ENCODE assay signal across 17 cellular contexts in genomic region chr18:59725177-59725576, GRCh38. TPM values are rescaled to one million over a fixed set of nuclear protein-coding genes. Genes with fewer than 3 reads are reported as not detected.
A peak's percentile ranks its signal among the peaks of the same experiment; 100 is the strongest.
DNase-seq lines count a peak whose midpoint lies in the region; ATAC-seq lines count a peak whose summit lies in the region.
"Had no signal": no experiment of that assay in that cellular context is flagged by ENCODE, and none has a peak within 500 bp of the region (broad histone marks: within the 10 kb centered on the region; RNA-seq: fewer than 3 reads in every experiment).

No MANE protein-coding gene starts in this region.

- H3K4me1 Mint-ChIP-seq in activated naive CD8-positive, alpha-beta T cell treated with anti-CD3 and anti-CD28 coated beads, Interleukin-2, amount 50 U/mL, for 24 hours = no peaks in the 10 kb centered on the region

- peak overlapping the region; percentile 22 for H3K4me2 ChIP-seq in GM23248 (ENCODE audit: unreplicated experiment)
- H3K4me2 ChIP-seq: BLaER1 treated with 17β-estradiol and CSF1 and Interleukin-3, amounts not matched to agents 10 nM and 100 nM had no signal

- no peak for ATAC-seq in HG03025 (IDR thresholded peaks at IDR 0.05; ENCODE audit: low FRiP score, unreplicated experiment)
- ATAC-seq in activated naive CD8-positive, alpha-beta T cell treated with anti-CD3 and anti-CD28 coated beads, Interleukin-2, amount 50 U/mL, for 24 hours = no peak

- H3K79me2 ChIP-seq in GM23248 (ENCODE audit: insufficient read depth) = no peaks in the 10 kb centered on the region

- H2AFZ ChIP-seq in GM23248 = peak overlapping the region; percentile 27; the same call in 1 of the 2 replicates

- H3K4me3 Mint-ChIP-seq in activated naive CD8-positive, alpha-beta T cell treated with anti-CD3 and anti-CD28 coated beads, Interleukin-2, amount 50 U/mL, for 24 hours = no peak overlapping the region

- H3K9me3 Mint-ChIP-seq in activated naive CD8-positive, alpha-beta T cell treated with anti-CD3 and anti-CD28 coated beads, Interleukin-2, amount 50 U/mL, for 24 hours = no peaks in the 10 kb centered on the region

- H3K36me3 ChIP-seq in GM23248 (ENCODE audit: low read depth) (no peaks in the 10 kb centered on the region), adipocyte (ENCODE audit: control insufficient read depth, insufficient read depth, low read length, severe bottlenecking) (no peaks in the 10 kb centered on the region)
- H3K36me3 ChIP-seq: BLaER1 treated with 17β-estradiol and CSF1 and Interleukin-3, amounts not matched to agents 10 nM and 100 nM had no signal

- no peak overlapping the region for H3K9ac ChIP-seq in GM23248
- H3K9ac ChIP-seq in adipocyte (ENCODE audit: low read length) = peak overlapping the region; percentile 70
- H3K9ac ChIP-seq: BLaER1 treated with 17β-estradiol and CSF1 and Interleukin-3, amounts not matched to agents 10 nM and 100 nM had no signal

- peaks cover 18% of the 10 kb centered on the region for H3F3A ChIP-seq in GM23248 (ENCODE audit: insufficient read depth)

- H3K4me1 ChIP-seq in GM23248 (ENCODE audit: insufficient read depth) (peaks cover 28% of the 10 kb centered on the region), adipocyte (ENCODE audit: control insufficient read depth, insufficient read depth, low read length) (peaks cover 32% of the 10 kb centered on the region)
- H3K4me1 ChIP-seq: BLaER1 treated with 17β-estradiol and CSF1 and Interleukin-3, amounts not matched to agents 10 nM and 100 nM had no signal

- H3K4me3 ChIP-seq in GM23248 (no peak overlapping the region), adipocyte (ENCODE audit: low read length) (no peak overlapping the region)
- H3K4me3 ChIP-seq: BLaER1 treated with 17β-estradiol and CSF1 and Interleukin-3, amounts not matched to agents 10 nM and 100 nM had no signal

- DNase-seq in GM23248 (peak; percentile 47), adipocyte (ENCODE audit: low read depth) (peak; percentile 57), fibroblast of peridontal ligament (ENCODE audit: extremely low read depth) (peak; percentile 78), DMS53 treated with DMSO at 0.1 percent for 48 hours (lab: John Stamatoyannopoulos, UW; ENCODE audit: unreplicated experiment) (no peak), DMS114 treated with DMSO at 0.1 percent for 48 hours (lab: John Stamatoyannopoulos, UW; ENCODE audit: unreplicated experiment) (no peak)
- DNase-seq in activated naive CD8-positive, alpha-beta T cell treated with anti-CD3 and anti-CD28 coated beads, Interleukin-2, amount 50 U/mL, for 24 hours = no peak
- DNase-seq: DMS153, KG1, NCI-H1048, NCI-H146, NCI-H2081 treated with DMSO at 0.1 percent for 48 hours, NCI-H524 treated with DMSO at 0.1 percent for 48 hours, RPMI8226 had no signal

- WGBS in GM23248 (ENCODE audit: low coverage in 1 of 2, low lambda C conversion rate in 2 of 2, missing lambda C conversion rate in 2 of 2), 2 experiments = 52 to 53% methylated on average over 1 of the region's 1 CpG

- H3K27me3 Mint-ChIP-seq in activated naive CD8-positive, alpha-beta T cell treated with anti-CD3 and anti-CD28 coated beads, Interleukin-2, amount 50 U/mL, for 24 hours = peaks cover 6% of the 10 kb centered on the region

- no peaks in the 10 kb centered on the region for H3K9me2 ChIP-seq in GM23248 (ENCODE audit: insufficient read depth)

- H3K27ac ChIP-seq in GM23248 = peak overlapping the region; percentile 9; the same call in 1 of the 2 replicates
- H3K27ac ChIP-seq: BLaER1 treated with 17β-estradiol and CSF1 and Interleukin-3, amounts not matched to agents 10 nM and 100 nM; HL-60 had no signal

- no peaks in the 10 kb centered on the region for H3K27me3 ChIP-seq in GM23248 (replicated peaks; ENCODE audit: insufficient read depth)
- H3K27me3 ChIP-seq in adipocyte (replicated peaks; ENCODE audit: control insufficient read depth, insufficient read depth, low read length) = no peaks in the 10 kb centered on the region
- H3K27me3 ChIP-seq: BLaER1 treated with 17β-estradiol and CSF1 and Interleukin-3, amounts not matched to agents 10 nM and 100 nM had no signal

- in situ Hi-C loops in GM23248 (cut with MboI) = no loop called here

- no peaks in the 10 kb centered on the region for H3K36me3 Mint-ChIP-seq in activated naive CD8-positive, alpha-beta T cell treated with anti-CD3 and anti-CD28 coated beads, Interleukin-2, amount 50 U/mL, for 24 hours (ENCODE audit: low read depth)

- H3K9me3 ChIP-seq in GM23248 (ENCODE audit: low read depth) (no peaks in the 10 kb centered on the region), adipocyte (ENCODE audit: control insufficient read depth, low read length) (peaks cover 4% of the 10 kb centered on the region)
- H3K9me3 ChIP-seq: BLaER1 treated with 17β-estradiol and CSF1 and Interleukin-3, amounts not matched to agents 10 nM and 100 nM had no signal

- H3K27ac Mint-ChIP-seq in activated naive CD8-positive, alpha-beta T cell treated with anti-CD3 and anti-CD28 coated beads, Interleukin-2, amount 50 U/mL, for 24 hours = no peak overlapping the region

- no peaks in the 10 kb centered on the region for H4K20me1 ChIP-seq in GM23248 (ENCODE audit: insufficient read depth)
- H4K20me1 ChIP-seq: BLaER1 treated with 17β-estradiol and CSF1 and Interleukin-3, amounts not matched to agents 10 nM and 100 nM had no signal

RNA-seq across cellular contexts. Expression of gene CCBE1, which starts 28.0 kb away (rescaled TPM):
- 11.4 and 16.6 TPM in 2 replicates for total RNA-seq in GM23248 (2014; rRNA removed; shearing (Covaris generic))
- 33.6 and 38.2 TPM in 2 replicates for polyA plus RNA-seq in GM23248 (2016; fragmentation: Nextera tagmentation; extraction: Ambion mirVana)
- total RNA-seq: G401 had no signal

Comparison
In these comparisons a context has a peak if more than half of its experiments do, and no peak if none do; other contexts are left out.
1. DNase-seq: peak in GM23248 (single experiment), adipocyte (single experiment) and fibroblast of peridontal ligament (single experiment); none in DMS53 treated with DMSO at 0.1 percent for 48 hours (single experiment), DMS114 treated with DMSO at 0.1 percent for 48 hours (single experiment) and activated naive CD8-positive, alpha-beta T cell treated with anti-CD3 and anti-CD28 coated beads, Interleukin-2, amount 50 U/mL, for 24 hours (single experiment).